ENCODE assay signal across 7 cellular contexts in the genomic region with DNA sequence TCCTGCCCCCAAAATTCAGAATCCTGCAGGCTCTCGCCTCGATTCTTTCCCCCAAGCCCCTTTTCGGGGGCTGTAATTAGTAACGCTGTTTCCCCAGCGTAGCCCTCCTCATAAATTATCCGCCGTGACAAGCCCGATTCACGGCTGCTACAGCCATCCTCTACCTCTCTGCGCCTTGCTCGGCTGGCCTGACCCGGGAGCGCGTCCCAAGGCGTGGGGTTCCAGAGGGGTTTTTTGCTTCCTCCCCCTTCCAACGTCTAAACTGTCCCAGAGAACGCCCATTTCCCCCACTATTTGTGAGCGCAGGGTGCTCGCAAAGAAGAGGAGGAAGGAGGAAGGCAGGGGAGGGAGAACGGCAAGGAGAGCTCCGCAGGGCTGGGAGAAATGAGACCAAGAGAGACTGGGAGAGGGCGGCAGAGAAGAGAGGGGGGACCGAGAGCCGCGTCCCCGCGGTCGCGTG. TPM values are rescaled to one million over a fixed set of nuclear protein-coding genes. Genes with fewer than 3 reads are reported as not detected.
A peak's percentile ranks its signal among the peaks of the same experiment; 100 is the strongest.
DNase-seq lines count a peak whose midpoint lies in the region; ATAC-seq and TF ChIP-seq lines count a peak whose summit lies in the region.
"Had no signal": no experiment of that assay in that cellular context is flagged by ENCODE, and none has a peak within 500 bp of the region (broad histone marks: within the 10 kb centered on the region; RNA-seq: fewer than 3 reads in every experiment).

No MANE protein-coding gene starts in this region.

- peak; percentile 68 for DNase-seq in DMS 273 (lab: John Stamatoyannopoulos, UW; ENCODE audit: unreplicated experiment)
- no peak for DNase-seq in DMS 273 treated with DMSO at 0.1 percent for 48 hours (lab: John Stamatoyannopoulos, UW)
- DNase-seq in hepatocyte (ENCODE audit: low spot score) = no peak
- no peak for DNase-seq in stomach
- no peak for DNase-seq in hippocampal formation (lab: John Stamatoyannopoulos, UW)

- intact Hi-C loops in stomach (cut with DNase I; ENCODE audit: low total_unique reads) = no loop called here

- H3K4me3 ChIP-seq in hepatocyte (peak overlapping the region; percentile 10), stomach (peak overlapping the region; percentile 54 to 67 (median 64))

- no peaks in the 10 kb centered on the region for H3K79me2 ChIP-seq in hepatocyte

- H3K4me1 ChIP-seq in hepatocyte (ENCODE audit: insufficient read depth) = peaks cover 20% of the 10 kb centered on the region
- peaks cover 4 to 36% (median 12%) of the 10 kb centered on the region in 4 donors for H3K4me1 ChIP-seq in stomach

- H3K9me3 ChIP-seq in hepatocyte (ENCODE audit: low read depth) = no peaks in the 10 kb centered on the region
- H3K9me3 ChIP-seq in stomach = peaks cover 0 to 21% (median 0%) of the 10 kb centered on the region in 4 donors

- H3K36me3 ChIP-seq in hepatocyte (replicated peaks; ENCODE audit: insufficient read depth, low read depth) (no peaks in the 10 kb centered on the region), stomach (peaks cover 0 to 5% (median 0%) of the 10 kb centered on the region in 4 donors)

- H3K27ac ChIP-seq in hepatocyte = no peak overlapping the region
- peak overlapping the region; percentile 87 to 99 (median 94) for H3K27ac ChIP-seq in stomach
- H3K27ac ChIP-seq: 22Rv1 had no signal

- no peak for ATAC-seq in GM18511 (IDR thresholded peaks at IDR 0.05; ENCODE audit: unreplicated experiment)

- WGBS in hepatocyte (ENCODE audit: low lambda C conversion rate, missing lambda C conversion rate) = 10% methylated on average over 28 of the region's 29 CpGs
- WGBS in stomach, 5 donors = 7 to 24% (median 17%) methylated on average over 27 to 29 of the region's 29 CpGs

- no peaks in the 10 kb centered on the region for H3K9me2 ChIP-seq in hepatocyte (replicated peaks; ENCODE audit: insufficient read depth)

- no peaks in the 10 kb centered on the region for H4K20me1 ChIP-seq in hepatocyte (ENCODE audit: insufficient read depth, poor library complexity, severe bottlenecking)

- H3K27me3 ChIP-seq in hepatocyte (peaks cover 100% of the 10 kb centered on the region), stomach (peaks cover 0 to 94% (median 67%) of the 10 kb centered on the region in 3 donors)

- TF ChIP-seq CTCF in hepatocyte (IDR thresholded peaks at IDR 0.05; ENCODE audit: poor library complexity) (no peak), stomach (IDR thresholded peaks at IDR 0.05) (no peak)

- H3K4me2 ChIP-seq in hepatocyte = peak overlapping the region; percentile 96

- no peak for TF ChIP-seq EP300 in stomach (IDR thresholded peaks at IDR 0.05)

- H2AFZ ChIP-seq in hepatocyte = peak overlapping the region; percentile 68

- TF ChIP-seq POLR2A in stomach (IDR thresholded peaks at IDR 0.05) = no peak

RNA-seq across cellular contexts. Expression of a gene that starts 0.9 kb away (rescaled TPM):
- 0.08 and 0.70 TPM in 2 replicates for total RNA-seq in hepatocyte
- polyA plus RNA-seq in hepatocyte = 0.41 and 0.92 TPM in 2 replicates
- 10 to 100 TPM in 3 of 5 donors, 1 to 10 TPM in 2; 2.9 to 53.1 (median 18.2) TPM for total RNA-seq in stomach
- polyA plus RNA-seq in stomach = 10 to 100 TPM in 1 of 3 donors, 1 to 10 TPM in 2; 7.5 to 12.8 (median 7.8) TPM

RNA-seq across cellular contexts. Expression of a gene that starts 5.0 kb away (rescaled TPM):
- total RNA-seq in hepatocyte (not detected in 2 replicates), stomach (10 to 100 TPM in 1 of 5 donors, 1 to 10 TPM in 1, not detected in 3; 3.7 to 12.7 TPM)
- polyA plus RNA-seq in hepatocyte (0.16 and 0.23 TPM in 2 replicates), stomach (under 1 TPM in 1 of 3 donors, not detected in 2; 0.81 TPM)

RNA-seq across cellular contexts. Expression of a gene that starts 9.8 kb away (rescaled TPM):
- 0.83 and 3.0 TPM in 2 replicates for total RNA-seq in hepatocyte
- polyA plus RNA-seq in hepatocyte = 4.1 and 4.5 TPM in 2 replicates
- 10 to 100 TPM in 1 of 5 donors, 1 to 10 TPM in 2, under 1 TPM in 2; 0.87 to 42.6 (median 5.2) TPM for total RNA-seq in stomach
- 1 to 10 TPM; 2.8 to 5.2 (median 4.8) TPM for polyA plus RNA-seq in stomach

RNA-seq across cellular contexts. Expression of a gene that starts 12.0 kb away (rescaled TPM):
- 1.3 and 1.4 TPM in 2 replicates for total RNA-seq in hepatocyte
- polyA plus RNA-seq in hepatocyte = 0.69 and 0.96 TPM in 2 replicates
- total RNA-seq in stomach = 1 to 10 TPM in 3 of 5 donors, under 1 TPM in 2; 0.55 to 5.8 (median 2.2) TPM
- 10 to 100 TPM in 1 of 3 donors, 1 to 10 TPM in 2; 4.4 to 17.0 (median 5.9) TPM for polyA plus RNA-seq in stomach

RNA-seq across cellular contexts. Expression of a gene that starts 13.9 kb away (rescaled TPM):
- 0.32 and 0.83 TPM in 2 replicates for total RNA-seq in hepatocyte
- 1.0 TPM in 1 of 2 replicates, not detected in the other for polyA plus RNA-seq in hepatocyte
- total RNA-seq in stomach = 10 to 100 TPM in 1 of 5 donors, 1 to 10 TPM in 3, not detected in 1; 1.1 to 34.8 (median 3.3) TPM
- polyA plus RNA-seq in stomach = 1 to 10 TPM in 1 of 3 donors, under 1 TPM in 2; 0.98 to 7.9 (median 1.00) TPM
